ENCODE assay signal across 28 cellular contexts in the genomic region with DNA sequence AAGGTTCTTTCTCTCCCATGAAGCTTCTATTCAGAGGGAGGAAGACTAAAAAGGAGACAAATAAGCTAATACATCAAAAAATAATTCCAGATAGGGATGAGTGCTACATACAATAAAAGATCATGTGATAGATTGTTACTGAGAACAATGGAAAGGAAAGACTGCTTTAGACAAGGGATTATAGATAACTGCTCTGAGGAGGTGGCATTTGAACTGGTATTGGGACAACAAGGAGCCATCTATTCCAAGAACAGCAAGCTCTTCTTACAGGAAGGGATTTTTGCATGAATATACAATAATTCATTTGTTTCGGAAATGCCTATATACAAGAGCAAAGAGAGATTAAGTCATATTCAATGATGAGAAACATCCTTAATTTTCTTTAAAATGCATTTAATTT.
"Had no signal": no experiment of that assay in that cellular context is flagged by ENCODE, and none has a peak within 500 bp of the region (broad histone marks: within the 10 kb centered on the region; RNA-seq: fewer than 3 reads in every experiment).

No MANE protein-coding gene starts in this region.

- H3K27ac ChIP-seq: adrenal gland, body of pancreas, esophagus squamous epithelium, gastrocnemius medialis, heart left ventricle had no signal

- DNase-seq: activated CD4-positive, alpha-beta memory T cell treated with anti-CD3 and anti-CD28 coated beads for 36 hours; activated CD4-positive, alpha-beta T cell treated with anti-CD3 and anti-CD28 coated beads for 36 hours; activated CD4-positive, alpha-beta T cell treated with anti-CD3 and anti-CD28 coated beads, Interleukin-2, amount 10 ng/mL, durations not matched to agents 24 days and 14 days; activated CD4-positive, CD25-positive, alpha-beta regulatory T cell; activated CD4-positive, CD25-positive, alpha-beta regulatory T cell treated with anti-CD3 and anti-CD28 coated beads, Interleukin-2, amount 50 U/mL, for 72 hours; activated CD8-positive, alpha-beta memory T cell treated with anti-CD3 and anti-CD28 coated beads, Interleukin-2, amount 10 ng/mL, durations not matched to agents 7 days and 5 days; activated CD8-positive, alpha-beta memory T cell treated with anti-CD3 and anti-CD28 coated beads, Interleukin-2, amount 50 U/mL, for 4 hours; activated CD8-positive, alpha-beta T cell treated with anti-CD3 and anti-CD28 coated beads, Interleukin-2, amount 10 ng/mL, durations not matched to agents 7 days and 5 days; activated effector memory CD4-positive, alpha-beta T cell treated with anti-CD3 and anti-CD28 coated beads, Interleukin-2, amount 50 U/mL, for 16 hours; activated naive CD4-positive, alpha-beta T cell treated with anti-CD3 and anti-CD28 coated beads for 36 hours; activated naive CD8-positive, alpha-beta T cell treated with anti-CD3 and anti-CD28 coated beads for 36 hours; activated naive CD8-positive, alpha-beta T cell treated with anti-CD3 and anti-CD28 coated beads, Interleukin-2, amount 50 U/mL, for 24 hours; activated T-cell treated with anti-CD3 and anti-CD28 coated beads, Interleukin-2, amount 50 U/mL, for 1 hour; activated T-cell treated with anti-CD3 and anti-CD28 coated beads, Interleukin-2, amount 50 U/mL, for 48 hours; adrenal gland; amygdala; aorta; body of pancreas; caudate nucleus; cortex of kidney; effector CD8-positive, alpha-beta T cell; endodermal cell; erythroblast; esophagus squamous epithelium; gastrocnemius medialis; glutamatergic neuron; heart left ventricle; T-helper 2 cell had no signal

- H3K9me3 ChIP-seq: adrenal gland, body of pancreas, esophagus squamous epithelium, gastrocnemius medialis, heart left ventricle had no signal

- H3K4me3 ChIP-seq: adrenal gland, body of pancreas, esophagus squamous epithelium, gastrocnemius medialis, heart left ventricle had no signal

- H3K4me1 ChIP-seq: adrenal gland, body of pancreas, gastrocnemius medialis, heart left ventricle had no signal

- H3K36me3 ChIP-seq: adrenal gland, esophagus squamous epithelium, gastrocnemius medialis, heart left ventricle had no signal

- H3K27me3 ChIP-seq: adrenal gland, body of pancreas, esophagus squamous epithelium, gastrocnemius medialis, heart left ventricle had no signal
